9 cellular contexts compared by ENCODE assay signal in genomic region chr4:57119054-57119651, GRCh38.
DNase-seq lines count a peak whose midpoint lies in the region; ATAC-seq and TF ChIP-seq lines count a peak whose summit lies in the region.
"Had no signal": no experiment of that assay in that cellular context is flagged by ENCODE, and none has a peak within 500 bp of the region (broad histone marks: within the 10 kb centered on the region; RNA-seq: fewer than 3 reads in every experiment).

No MANE protein-coding gene starts in this region.

- POLR2A ChIA-PET in HEK293 (lab: Yijun Ruan, JAX) = interaction anchor here (0.6 to 1.9 kb wide), 9 partner anchors 9 to 141 kb away, joined by 3 to 9 read pairs (median 4); partner anchors contain the start of genes IGFBP7, NOA1 and POLR2B

- peak; percentile 93 for DNase-seq in astrocyte of the spinal cord (ENCODE audit: low read depth, low spot score)
- peak; percentile 93 for DNase-seq in iris pigment epithelial cell (ENCODE audit: low read depth)
- DNase-seq in smooth muscle cell of the brain vasculature (ENCODE audit: low read depth, low spot score) = peak; percentile 85
- DNase-seq in activated CD4-positive, alpha-beta T cell treated with anti-CD3 and anti-CD28 coated beads for 48 hours = no peak
- DNase-seq: activated B cell treated with CpG ODN at 0.5 μM for 24 hours had no signal

- CTCF ChIA-PET in HEK293 (lab: Yijun Ruan, JAX) = interaction anchor here (1.0 to 1.8 kb wide), 3 partner anchors 10 to 45 kb away, joined by 3 to 5 read pairs (median 4); no protein-coding TSS in a partner anchor

- H3K4me1 ChIP-seq in HEK293 (ENCODE audit: control insufficient read depth, insufficient read depth, low read length) = no peaks in the 10 kb centered on the region

- peak overlapping the region; percentile 66 for H3K27ac ChIP-seq in HEK293 (ENCODE audit: extremely low read depth, low read depth, low read length)

- H3K36me3 ChIP-seq in HEK293 (ENCODE audit: control insufficient read depth in 2 of 2, insufficient read depth in 1 of 2, low read length in 2 of 2) = no peaks in the 10 kb centered on the region

- H3K4me3 ChIP-seq in HEK293 (ENCODE audit: low read depth, low read length) = peak overlapping the region; percentile 12
- no peak overlapping the region for H3K4me3 ChIP-seq in astrocyte of the spinal cord (ENCODE audit: low read depth, low read length)

- in situ Hi-C loops in astrocyte of the spinal cord (cut with HindIII; ENCODE audit: low sequenced_read_pairs) = no loop called here

- no peak for TF ChIP-seq CTCF in HEK293 (tag by site-specific recombination; IDR thresholded peaks at IDR 0.05)
- TF ChIP-seq CTCF in astrocyte of the spinal cord (IDR thresholded peaks at IDR 0.05; ENCODE audit: low read depth, low read length) = no peak

- ATAC-seq in GM19452 (IDR thresholded peaks at IDR 0.05; ENCODE audit: unreplicated experiment) = no peak
- ATAC-seq in GM21447 (IDR thresholded peaks at IDR 0.05; ENCODE audit: unreplicated experiment) = no peak
- no peak for ATAC-seq in GM19395 (IDR thresholded peaks at IDR 0.05; ENCODE audit: unreplicated experiment)

- H3K9me3 ChIP-seq in HEK293 (ENCODE audit: control insufficient read depth, insufficient read depth, low read depth, low read length) = no peaks in the 10 kb centered on the region

TF ChIP-seq in HEK293, 187 proteins besides CTCF, POLR2A, EP300 and RAD21:
- TF ChIP-seq ZNF629 (tag by site-specific recombination; IDR thresholded peaks at IDR 0.05) (peak; percentile 67), INSM2 (tag by site-specific recombination; IDR thresholded peaks at IDR 0.05) (no peak), HOXD13 (CRISPR knock-in tag; IDR thresholded peaks at IDR 0.05; ENCODE audit: borderline replicate concordance) (no peak), ZBTB10 (tag by site-specific recombination; IDR thresholded peaks at IDR 0.05) (no peak), ZBTB8A (tag by site-specific recombination; IDR thresholded peaks at IDR 0.05) (0 out of 2 replicates have a peak, but pooled peaks have one; percentile 25), ZNF518A (tag by site-specific recombination; conservative IDR thresholded peaks at IDR 0.05; ENCODE audit: low read depth) (0 out of 2 replicates have a peak, but pooled peaks have one; percentile 45), ZNF701 (tag by site-specific recombination; IDR thresholded peaks at IDR 0.05) (no peak), TRIM28 (IDR thresholded peaks at IDR 0.05; ENCODE audit: borderline replicate concordance, low read length) (peak; percentile 86), ZNF19 (tag by site-specific recombination; IDR thresholded peaks at IDR 0.05; ENCODE audit: low read depth) (no peak)
